In genomic region chr12:55974308-55974724, GRCh38 we compare ENCODE assay signal across 8 cellular contexts. TPM values are rescaled to one million over a fixed set of nuclear protein-coding genes. Genes with fewer than 3 reads are reported as not detected.
A peak's percentile ranks its signal among the peaks of the same experiment; 100 is the strongest.
DNase-seq lines count a peak whose midpoint lies in the region; ATAC-seq and TF ChIP-seq lines count a peak whose summit lies in the region.

No MANE protein-coding gene starts in this region.

- H3K27ac ChIP-seq in liver (ENCODE audit: low read depth in 1 of 2, low read length in 2 of 2) (peak overlapping the region; percentile 86 to 96), subcutaneous abdominal adipose tissue (ENCODE audit: low read depth, low read length) (peak overlapping the region; percentile 85)

- H3K36me3 ChIP-seq in liver (ENCODE audit: control insufficient read depth in 4 of 4, insufficient read depth in 3 of 4, low read depth in 1 of 4, low read length in 3 of 4), result peaks cover 0 to 4% (median under 1%) of the 10 kb centered on the region in 4 donors
- H3K36me3 ChIP-seq in subcutaneous abdominal adipose tissue (ENCODE audit: control insufficient read depth in 5 of 5, insufficient read depth in 5 of 5, low read length in 5 of 5), result peaks cover 0 to 9% (median 4%) of the 10 kb centered on the region in 5 donors

- no peak for TF ChIP-seq RAD21 in liver (IDR thresholded peaks at IDR 0.05)

- H3K27me3 ChIP-seq in liver (ENCODE audit: control insufficient read depth in 4 of 4, insufficient read depth in 4 of 4, low read length in 3 of 4), result no peaks in the 10 kb centered on the region
- no peaks in the 10 kb centered on the region for H3K27me3 ChIP-seq in subcutaneous abdominal adipose tissue (ENCODE audit: control insufficient read depth in 5 of 5, insufficient read depth in 4 of 5, low read length in 5 of 5)

- TF ChIP-seq CTCF in liver (IDR thresholded peaks at IDR 0.05; ENCODE audit: low read depth, low read length, missing input control), result no peak

- H3K9me3 ChIP-seq in liver (ENCODE audit: control insufficient read depth in 4 of 4, low read length in 3 of 4) (no peaks in the 10 kb centered on the region), subcutaneous abdominal adipose tissue (ENCODE audit: control insufficient read depth in 5 of 5, low read length in 5 of 5) (no peaks in the 10 kb centered on the region)

- H3K9ac ChIP-seq in liver (ENCODE audit: low read depth in 1 of 2, low read length in 2 of 2), result peak overlapping the region; percentile 77 to 94
- peak overlapping the region; percentile 73 to 97 (median 94) for H3K9ac ChIP-seq in subcutaneous abdominal adipose tissue (ENCODE audit: low read length in 5 of 5)

- ATAC-seq in GM18517 (IDR thresholded peaks at IDR 0.05; ENCODE audit: unreplicated experiment) (peak; percentile 5), HG03135 (IDR thresholded peaks at IDR 0.05; ENCODE audit: unreplicated experiment) (peak; percentile 12)

- peak overlapping the region; percentile 57 to 93 (median 80) for H3K4me3 ChIP-seq in liver (ENCODE audit: low read depth in 1 of 3, low read length in 3 of 3)
- peak overlapping the region; percentile 61 to 98 (median 85) for H3K4me3 ChIP-seq in subcutaneous abdominal adipose tissue (ENCODE audit: low read depth in 1 of 5, low read length in 5 of 5)

- 0% methylated on average over 15 of the region's 15 CpGs for WGBS in liver

- DNase-seq in AG20443 (ENCODE audit: low spot score) (peak; percentile 68), OCI-M1 (lab: John Stamatoyannopoulos, UW) (peak; percentile 58), cerebellum (ENCODE audit: low spot score) (peak; percentile 34)
- no peak for DNase-seq in activated T-cell treated with anti-CD3 and anti-CD28 coated beads, Interleukin-2, amount 50 U/mL, for 1 hour

- H3K4me1 ChIP-seq in liver (ENCODE audit: control insufficient read depth in 4 of 4, insufficient read depth in 4 of 4, low read length in 3 of 4) (peaks cover 7 to 30% (median 21%) of the 10 kb centered on the region in 4 donors), subcutaneous abdominal adipose tissue (ENCODE audit: control insufficient read depth in 5 of 5, insufficient read depth in 5 of 5, low read length in 5 of 5) (peaks cover 14 to 38% (median 32%) of the 10 kb centered on the region in 5 donors)

TF ChIP-seq in liver, 16 proteins besides CTCF, POLR2A, EP300 and RAD21:
- TF ChIP-seq YY1 (IDR thresholded peaks at IDR 0.05), result no peak
- no peak for TF ChIP-seq NR2F2 (IDR thresholded peaks at IDR 0.05)
- TF ChIP-seq ATF3 (IDR thresholded peaks at IDR 0.05), result no peak
- TF ChIP-seq GABPA (IDR thresholded peaks at IDR 0.05 in 1 of 2, conservative IDR thresholded peaks at IDR 0.05 in 1 of 2), result no peak
- no peak for TF ChIP-seq FOXA2 (IDR thresholded peaks at IDR 0.05)
- TF ChIP-seq ZBTB33 (IDR thresholded peaks at IDR 0.05), result no peak
- TF ChIP-seq MAX (IDR thresholded peaks at IDR 0.05), result no peak
- no peak for TF ChIP-seq RXRA (IDR thresholded peaks at IDR 0.05)
- no peak for TF ChIP-seq EGR1 (IDR thresholded peaks at IDR 0.05; ENCODE audit: low read depth in 2 of 2)
- TF ChIP-seq REST (IDR thresholded peaks at IDR 0.05), result no peak
- TF ChIP-seq JUND (IDR thresholded peaks at IDR 0.05), result no peak
TF ChIP-seq in liver: peak in this region for 0.

RNA-seq across cellular contexts. Expression of gene RAB5B, which starts 0.4 kb away (rescaled TPM):
- total RNA-seq in cerebellum (46.5 TPM), liver (10 to 100 TPM; 40.7 to 44.0 TPM)
- polyA plus RNA-seq in liver, result 10 to 100 TPM; 20.7 to 36.0 TPM

RNA-seq across cellular contexts. Expression of gene CDK2, which starts 7.7 kb away (rescaled TPM):
- 25.7 TPM for total RNA-seq in cerebellum
- 10 to 100 TPM in 1 of 2 donors, 1 to 10 TPM in 1; 8.6 to 22.6 TPM for total RNA-seq in liver
- 1 to 10 TPM; 5.1 to 7.3 TPM for polyA plus RNA-seq in liver

RNA-seq across cellular contexts. Expression of gene PMEL, which starts 8.5 kb away (rescaled TPM):
- 0.54 TPM for total RNA-seq in cerebellum
- 1 to 10 TPM; 1.1 to 4.5 TPM for total RNA-seq in liver
- polyA plus RNA-seq in liver, result 1 to 10 TPM; 2.1 to 2.7 TPM

RNA-seq across cellular contexts. Expression of gene SUOX, which starts 22.8 kb away (rescaled TPM):
- total RNA-seq in cerebellum, result 13.7 TPM
- 10 to 100 TPM; 17.3 to 39.3 TPM for total RNA-seq in liver
- 10 to 100 TPM; 33.0 to 33.1 TPM for polyA plus RNA-seq in liver

RNA-seq across cellular contexts. Expression of gene DGKA, which starts 43.4 kb away (rescaled TPM):
- total RNA-seq in cerebellum (14.0 TPM), liver (10 to 100 TPM in 1 of 2 donors, 1 to 10 TPM in 1; 6.9 to 10.5 TPM)
- polyA plus RNA-seq in liver, result 1 to 10 TPM; 2.1 to 3.3 TPM
